8 cellular contexts compared by ENCODE assay signal in genomic region chr2:16548036-16548435, GRCh38.
"Had no signal": no experiment of that assay in that cellular context is flagged by ENCODE, and none has a peak within 500 bp of the region (broad histone marks: within the 10 kb centered on the region; RNA-seq: fewer than 3 reads in every experiment).

No MANE protein-coding gene starts in this region.

- FAIRE-seq: G401.6, GM12878, GM12891, GM12892, GM18507, GM19239 had no signal

- DNase-seq: GDM1, GF-D8 had no signal

- ATAC-seq: GM12878 had no signal

- H3K4me3 ChIP-seq: GM12878 had no signal
